Comparison of ENCODE assay signal across 29 cellular contexts in genomic region chr12:129363041-129363440, GRCh38.
"Had no signal": no experiment of that assay in that cellular context is flagged by ENCODE, and none has a peak within 500 bp of the region (broad histone marks: within the 10 kb centered on the region; RNA-seq: fewer than 3 reads in every experiment).

No MANE protein-coding gene starts in this region.

- H3K4me1 ChIP-seq: adrenal gland, ascending aorta, breast epithelium, colonic mucosa, esophagus muscularis mucosa, foreskin keratinocyte, gastrocnemius medialis, heart left ventricle had no signal

- H3K36me3 ChIP-seq: adrenal gland, ascending aorta, breast epithelium, cardiac muscle cell, colonic mucosa, esophagus muscularis mucosa, gastrocnemius medialis, heart left ventricle had no signal

- H3K9me3 ChIP-seq: adrenal gland, ascending aorta, colonic mucosa, gastrocnemius medialis, heart left ventricle had no signal

- H3K4me3 ChIP-seq: adrenal gland, ascending aorta, breast epithelium, cardiac muscle cell, colonic mucosa, esophagus muscularis mucosa, gastrocnemius medialis, heart left ventricle had no signal

- DNase-seq: activated CD4-positive, alpha-beta memory T cell treated with anti-CD3 and anti-CD28 coated beads for 36 hours; activated CD4-positive, alpha-beta T cell treated with anti-CD3 and anti-CD28 coated beads for 36 hours; activated CD4-positive, alpha-beta T cell treated with anti-CD3 and anti-CD28 coated beads, Interleukin-2, amount 10 ng/mL, durations not matched to agents 24 days and 14 days; activated CD4-positive, CD25-positive, alpha-beta regulatory T cell; activated CD4-positive, CD25-positive, alpha-beta regulatory T cell treated with anti-CD3 and anti-CD28 coated beads, Interleukin-2, amount 50 U/mL, for 72 hours; activated CD8-positive, alpha-beta memory T cell treated with anti-CD3 and anti-CD28 coated beads, Interleukin-2, amount 10 ng/mL, durations not matched to agents 7 days and 5 days; activated CD8-positive, alpha-beta memory T cell treated with anti-CD3 and anti-CD28 coated beads, Interleukin-2, amount 50 U/mL, for 4 hours; activated CD8-positive, alpha-beta T cell treated with anti-CD3 and anti-CD28 coated beads, Interleukin-2, amount 10 ng/mL, durations not matched to agents 7 days and 5 days; activated effector memory CD4-positive, alpha-beta T cell treated with anti-CD3 and anti-CD28 coated beads, Interleukin-2, amount 50 U/mL, for 16 hours; activated naive CD4-positive, alpha-beta T cell treated with anti-CD3 and anti-CD28 coated beads for 36 hours; activated naive CD8-positive, alpha-beta T cell treated with anti-CD3 and anti-CD28 coated beads for 36 hours; activated naive CD8-positive, alpha-beta T cell treated with anti-CD3 and anti-CD28 coated beads, Interleukin-2, amount 50 U/mL, for 24 hours; activated T-cell treated with anti-CD3 and anti-CD28 coated beads, Interleukin-2, amount 50 U/mL, for 1 hour; activated T-cell treated with anti-CD3 and anti-CD28 coated beads, Interleukin-2, amount 50 U/mL, for 48 hours; adrenal gland; central memory CD4-positive, alpha-beta T cell; cerebellar nuclear complex; colonic mucosa; effector memory CD4-positive, alpha-beta T cell; erythroblast; foreskin keratinocyte; gastrocnemius medialis; glutamatergic neuron; heart left ventricle; T-helper 2 cell had no signal

- H3K27me3 ChIP-seq: adrenal gland, ascending aorta, breast epithelium, colonic mucosa, foreskin keratinocyte, gastrocnemius medialis had no signal
